In genomic region chr10:20271490-20271889, GRCh38 we compare ENCODE assay signal across 23 cellular contexts.
A peak's percentile ranks its signal among the peaks of the same experiment; 100 is the strongest.
DNase-seq lines count a peak whose midpoint lies in the region; ATAC-seq and TF ChIP-seq lines count a peak whose summit lies in the region.
"Had no signal": no experiment of that assay in that cellular context is flagged by ENCODE, and none has a peak within 500 bp of the region (broad histone marks: within the 10 kb centered on the region; RNA-seq: fewer than 3 reads in every experiment).

No MANE protein-coding gene starts in this region.

- peaks cover 10% of the 10 kb centered on the region for H3K9me3 Mint-ChIP-seq in type B pancreatic cell

- no peak overlapping the region for H3K4me3 ChIP-seq in mesodermal cell (ENCODE audit: extremely low read depth, insufficient read depth, low read length, poor library complexity, severe bottlenecking)
- H3K4me3 ChIP-seq: MG63 had no signal

- DNase-seq in SIG-M5 treated with dmso at 0.1 percent for 504 hours (lab: John Stamatoyannopoulos, UW; ENCODE audit: unreplicated experiment) (peak; percentile 4), SIG-M5 (lab: John Stamatoyannopoulos, UW) (no peak), type B pancreatic cell (ENCODE audit: extremely low spot score, unreplicated experiment) (no peak), HPDE6-E6E7 (ENCODE audit: extremely low spot score) (no peak), AG08395 (ENCODE audit: low spot score) (no peak), cardiac septum (ENCODE audit: low spot score) (no peak)
- DNase-seq: ACHN; C1 segment of cervical spinal cord; Calu3; CD8-positive, alpha-beta T cell; GDM1; Karpas-422; MG63; NCI-H1417; NCI-H187 treated with DMSO at 0.1 percent for 48 hours; NCI-H226; NCI-H510A treated with DMSO at 0.1 percent for 48 hours; NCI-H748 treated with DMSO at 0.1 percent for 48 hours; SHP77 treated with DMSO at 0.1 percent for 48 hours had no signal

- peaks cover 6% of the 10 kb centered on the region for H3K4me1 ChIP-seq in mesodermal cell (ENCODE audit: control insufficient read depth, insufficient read depth, low read length, poor library complexity, severe bottlenecking)

- peak; percentile 70 for ATAC-seq in SK-N-SH treated with all-trans-retinoic acid at 6 μM for 48 hours
- ATAC-seq: CD8-positive, alpha-beta T cell had no signal

- H3K36me3 Mint-ChIP-seq in type B pancreatic cell, result peaks cover 16% of the 10 kb centered on the region
- H3K36me3 Mint-ChIP-seq: CD8-positive, alpha-beta T cell had no signal

- intact Hi-C loops in cardiac septum (cut with DNase I), result no loop called here

- no peaks in the 10 kb centered on the region for H3K36me3 ChIP-seq in mesodermal cell (ENCODE audit: control insufficient read depth, insufficient read depth, low read length)
- H3K36me3 ChIP-seq: MG63 had no signal

- WGBS in mesodermal cell (ENCODE audit: insufficient coverage in 2 of 2), 2 experiments, result no CpG with 5 or more reads among the region's 2 CpGs

- TF ChIP-seq CTCF in type B pancreatic cell (conservative IDR thresholded peaks at IDR 0.05), result no peak

- peak overlapping the region; percentile 31 for H3K27ac ChIP-seq in mesodermal cell (ENCODE audit: low read depth, low read length, severe bottlenecking)
- H3K27ac ChIP-seq: 22Rv1, RWPE1 had no signal

- H3K27ac Mint-ChIP-seq in type B pancreatic cell, result peak overlapping the region; percentile 8
- H3K27ac Mint-ChIP-seq: CD8-positive, alpha-beta T cell had no signal

- no peaks in the 10 kb centered on the region for H3K27me3 Mint-ChIP-seq in type B pancreatic cell

- peaks cover 34% of the 10 kb centered on the region for H3K4me1 Mint-ChIP-seq in type B pancreatic cell (ENCODE audit: unreplicated experiment)

- H3K4me3 Mint-ChIP-seq in type B pancreatic cell, result no peak overlapping the region
- H3K4me3 Mint-ChIP-seq: CD8-positive, alpha-beta T cell had no signal

- H3K9me3 ChIP-seq in mesodermal cell (ENCODE audit: control insufficient read depth, low read length), result no peaks in the 10 kb centered on the region
- H3K9me3 ChIP-seq: MG63 had no signal

TF ChIP-seq in SK-N-SH treated with all-trans-retinoic acid at 6 μM for 48 hours, 23 proteins besides CTCF, POLR2A, EP300 and RAD21:
- no peak for TF ChIP-seq CSRNP3 (CRISPR knock-in tag; IDR thresholded peaks at IDR 0.05)
- TF ChIP-seq PPARA (CRISPR knock-in tag; IDR thresholded peaks at IDR 0.05; ENCODE audit: borderline replicate concordance), result no peak
- no peak for TF ChIP-seq GLIS3 (CRISPR knock-in tag; IDR thresholded peaks at IDR 0.05)
- no peak for TF ChIP-seq ZFP30 (CRISPR knock-in tag; IDR thresholded peaks at IDR 0.05)
- no peak for TF ChIP-seq PATZ1 (CRISPR knock-in tag; IDR thresholded peaks at IDR 0.05; ENCODE audit: borderline replicate concordance)
- TF ChIP-seq ARNTL (CRISPR knock-in tag; IDR thresholded peaks at IDR 0.05; ENCODE audit: borderline replicate concordance, low read depth), result no peak
- no peak for TF ChIP-seq TOX (CRISPR knock-in tag; IDR thresholded peaks at IDR 0.05; ENCODE audit: borderline replicate concordance)
